12 cellular contexts compared by ENCODE assay signal in the genomic region with DNA sequence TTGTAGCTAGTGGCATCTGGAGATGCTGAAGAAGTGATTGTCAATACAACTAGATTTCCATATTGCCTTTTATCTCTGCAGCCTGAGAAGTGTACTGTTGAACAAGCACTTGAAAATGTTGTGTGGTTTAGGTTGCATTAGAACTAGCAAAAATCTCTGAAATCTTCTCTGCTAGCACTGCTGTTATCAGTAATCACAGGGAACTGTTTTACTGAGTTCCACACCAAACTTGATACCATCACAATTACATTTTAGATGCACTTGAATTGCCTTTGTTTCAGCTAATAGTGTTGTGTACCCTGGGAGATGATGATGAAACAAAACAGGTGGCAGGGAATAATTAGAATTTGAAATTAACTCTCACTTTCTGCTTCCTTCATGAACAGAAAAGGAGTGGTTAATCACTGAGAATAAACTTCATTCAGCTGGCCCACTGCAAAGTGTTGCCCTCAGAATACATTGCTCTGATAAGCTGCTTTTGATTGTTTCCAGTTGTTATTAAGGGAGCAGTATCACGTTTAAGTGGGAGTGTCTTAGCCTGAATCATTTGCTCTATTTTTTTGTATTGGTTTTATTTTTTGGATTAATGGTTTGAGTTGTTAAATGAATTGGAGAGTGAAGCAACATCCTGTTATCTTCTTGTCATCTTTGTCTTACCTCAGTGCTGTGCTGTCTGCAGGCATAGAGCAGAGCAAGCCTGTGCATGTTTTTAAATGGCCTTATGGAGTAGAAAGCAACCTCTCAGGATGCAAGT. TPM values are rescaled to one million over a fixed set of nuclear protein-coding genes. Genes with fewer than 3 reads are reported as not detected.
DNase-seq lines count a peak whose midpoint lies in the region; ATAC-seq, FAIRE-seq and TF ChIP-seq lines count a peak whose summit lies in the region.
"Had no signal": no experiment of that assay in that cellular context is flagged by ENCODE, and none has a peak within 500 bp of the region (broad histone marks: within the 10 kb centered on the region; RNA-seq: fewer than 3 reads in every experiment).

No MANE protein-coding gene starts in this region.

- H3K4me1 ChIP-seq in A549 (peaks cover 46% of the 10 kb centered on the region), stomach (peaks cover 25 to 56% (median 39%) of the 10 kb centered on the region in 4 donors)

- H3K27ac Mint-ChIP-seq in CD4-positive, alpha-beta T cell: peak overlapping the region; percentile 56

- H3K4me3 Mint-ChIP-seq in CD4-positive, alpha-beta T cell: peak overlapping the region; percentile 9

- H3K27me3 ChIP-seq in CD4-positive, alpha-beta T cell (ENCODE audit: control insufficient read depth, insufficient read depth, low read length): no peaks in the 10 kb centered on the region
- no peaks in the 10 kb centered on the region for H3K27me3 ChIP-seq in stomach

- POLR2A ChIA-PET in A549 (lab: Yijun Ruan, JAX) (no interaction called here), RWPE1 (lab: Yijun Ruan, JAX; ENCODE audit: low non-redundant PET) (no interaction called here)
- POLR2A ChIA-PET in CD4-positive, alpha-beta T cell (lab: Charles Lee): no interaction called here

- H3K9me3 ChIP-seq in A549 (no peaks in the 10 kb centered on the region), stomach (no peaks in the 10 kb centered on the region)
- H3K9me3 ChIP-seq in CD4-positive, alpha-beta T cell (ENCODE audit: control insufficient read depth, low read length): no peaks in the 10 kb centered on the region

- peaks cover 0 to 10% (median 3%) of the 10 kb centered on the region in 4 donors for H3K36me3 ChIP-seq in stomach

- peak in 1 of 2 experiments; percentile 45; a peak in 2 of 6 replicates for ATAC-seq in A549
- ATAC-seq in CD4-positive, alpha-beta T cell (ENCODE audit: poor library complexity): peak; percentile 31

- no peaks in the 10 kb centered on the region for H3K9me3 Mint-ChIP-seq in CD4-positive, alpha-beta T cell

- peak overlapping the region; percentile 21; the same call in 1 of the 3 replicates for H3K4me2 ChIP-seq in A549

- no peak for DNase-seq in A549 (ENCODE audit: low read depth in 1 of 2, low spot score in 1 of 2)
- DNase-seq in CD4-positive, alpha-beta T cell: no peak
- peak; percentile 10 for DNase-seq in RWPE1 (ENCODE audit: low spot score)
- peak; percentile 73 for DNase-seq in epithelial cell of prostate (ENCODE audit: low read depth, low spot score)
- DNase-seq in stomach: no peak
- DNase-seq in coronary artery (ENCODE audit: low spot score): no peak
- no peak for DNase-seq in posterior cingulate gyrus
- DNase-seq in anterior cingulate cortex (lab: John Stamatoyannopoulos, UW): no peak
- DNase-seq: COR-L47, NCI-H1436 treated with DMSO at 0.1 percent for 48 hours had no signal

- H3K27ac ChIP-seq in A549: peak overlapping the region; percentile 21 to 49; a peak in 3 of 6 replicates
- no peak overlapping the region for H3K27ac ChIP-seq in CD4-positive, alpha-beta T cell (ENCODE audit: low read depth, low read length)
- H3K27ac ChIP-seq in RWPE1: no peak overlapping the region
- peak overlapping the region; percentile 77 for H3K27ac ChIP-seq in epithelial cell of prostate
- H3K27ac ChIP-seq in stomach: no peak overlapping the region
- H3K27ac ChIP-seq in coronary artery: no peak overlapping the region

- H3K27me3 Mint-ChIP-seq in CD4-positive, alpha-beta T cell: no peaks in the 10 kb centered on the region

- peaks cover 52% of the 10 kb centered on the region for H3K4me1 Mint-ChIP-seq in CD4-positive, alpha-beta T cell (ENCODE audit: low read depth)

- no peak for TF ChIP-seq CTCF in A549 (IDR thresholded peaks at IDR 0.05)
- no peak for TF ChIP-seq CTCF in CD4-positive, alpha-beta T cell (IDR thresholded peaks at IDR 0.05)
- TF ChIP-seq CTCF in RWPE1 (conservative IDR thresholded peaks at IDR 0.05; ENCODE audit: low read depth): no peak
- no peak for TF ChIP-seq CTCF in stomach (IDR thresholded peaks at IDR 0.05)
- TF ChIP-seq CTCF in coronary artery (IDR thresholded peaks at IDR 0.05): no peak

- CTCF ChIA-PET in A549 (lab: Yijun Ruan, JAX) (interaction anchor here (0.6 to 1.5 kb wide), 4 partner anchors 9 to 856 kb away, joined by 3 to 4 read pairs (median 3); no protein-coding TSS in a partner anchor), RWPE1 (lab: Yijun Ruan, JAX) (interaction anchor here (0.6 kb wide), 1 partner anchor 183 kb away, joined by 3 read pairs; no protein-coding TSS in a partner anchor)
- CTCF ChIA-PET in CD4-positive, alpha-beta T cell (lab: Charles Lee): no interaction called here

- no peak overlapping the region for H3K4me3 ChIP-seq in A549
- no peak overlapping the region for H3K4me3 ChIP-seq in stomach
- no peak overlapping the region for H3K4me3 ChIP-seq in coronary artery

- intact Hi-C loops in CD4-positive, alpha-beta T cell (cut with DNase I, micrococcal nuclease): no loop called here
- intact Hi-C loops in stomach (cut with DNase I; ENCODE audit: low total_unique reads) (no loop called here), posterior cingulate gyrus (cut with DNase I) (no loop called here)

- FAIRE-seq in A549 (lab: Jason Lieb, UNC): no peak
- FAIRE-seq: GM19239, H1 had no signal

- peaks cover 8% of the 10 kb centered on the region for H3K36me3 Mint-ChIP-seq in CD4-positive, alpha-beta T cell (ENCODE audit: low read depth)

- TF ChIP-seq RAD21 in A549 (conservative IDR thresholded peaks at IDR 0.05 in 1 of 2, IDR thresholded peaks at IDR 0.05 in 1 of 2): no peak

- TF ChIP-seq POLR2A in A549 (IDR thresholded peaks at IDR 0.05; ENCODE audit: low read length) (no peak), stomach (IDR thresholded peaks at IDR 0.05) (no peak)

- 40% methylated on average over 1 of the region's 1 CpG for WGBS in A549 (ENCODE audit: missing lambda C conversion rate)
- 9 to 33% (median 12%) methylated on average over 1 of the region's 1 CpG for WGBS in stomach, 5 donors

- TF ChIP-seq EP300 in A549 (IDR thresholded peaks at IDR 0.05) (no peak), stomach (IDR thresholded peaks at IDR 0.05) (no peak)

TF ChIP-seq in A549, 52 proteins besides CTCF, POLR2A, EP300 and RAD21:
- TF ChIP-seq KDM5A (IDR thresholded peaks at IDR 0.05) (no peak), CHD4 (IDR thresholded peaks at IDR 0.05; ENCODE audit: borderline replicate concordance) (no peak), GATA3 (IDR thresholded peaks at IDR 0.05; ENCODE audit: borderline replicate concordance) (no peak), SMC3 (IDR thresholded peaks at IDR 0.05) (no peak), KDM1A (IDR thresholded peaks at IDR 0.05; ENCODE audit: low read depth) (no peak), MYC (IDR thresholded peaks at IDR 0.05; ENCODE audit: borderline replicate concordance, low read length) (no peak), HDAC2 (IDR thresholded peaks at IDR 0.05) (no peak), CBX8 (IDR thresholded peaks at IDR 0.05) (no peak), RCOR1 (IDR thresholded peaks at IDR 0.05; ENCODE audit: low read depth, low read length) (no peak), BHLHE40 (IDR thresholded peaks at IDR 0.05; ENCODE audit: low read depth, low read length) (no peak), FOSL2 (IDR thresholded peaks at IDR 0.05) (no peak), FOSL2 (CRISPR knock-in tag; IDR thresholded peaks at IDR 0.05) (no peak)
- TF ChIP-seq, protein P1, sequence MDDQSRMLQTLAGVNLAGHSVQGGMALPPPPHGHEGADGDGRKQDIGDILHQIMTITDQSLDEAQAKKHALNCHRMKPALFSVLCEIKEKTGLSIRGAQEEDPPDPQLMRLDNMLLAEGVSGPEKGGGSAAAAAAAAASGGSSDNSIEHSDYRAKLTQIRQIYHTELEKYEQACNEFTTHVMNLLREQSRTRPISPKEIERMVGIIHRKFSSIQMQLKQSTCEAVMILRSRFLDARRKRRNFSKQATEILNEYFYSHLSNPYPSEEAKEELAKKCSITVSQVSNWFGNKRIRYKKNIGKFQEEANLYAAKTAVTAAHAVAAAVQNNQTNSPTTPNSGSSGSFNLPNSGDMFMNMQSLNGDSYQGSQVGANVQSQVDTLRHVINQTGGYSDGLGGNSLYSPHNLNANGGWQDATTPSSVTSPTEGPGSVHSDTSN (IDR thresholded peaks at IDR 0.05): no peak

RNA-seq across cellular contexts. Expression of a gene that starts 13.0 kb away (rescaled TPM):
- polyA plus RNA-seq in A549 (2011; rRNA removed): 34.9 and 35.3 TPM in 2 replicates
- 9.1 and 11.2 TPM in 2 replicates for polyA plus RNA-seq in A549 (2012; cell fraction: cytosol; rRNA removed)
- 4.5 and 6.5 TPM in 2 replicates for polyA plus RNA-seq in A549 (2012; cell fraction: nucleus; rRNA removed)
- 24.2 to 25.3 TPM (median 25.3 TPM) in 3 replicates for polyA plus RNA-seq in A549 (2017; fragmentation: RNase III; extraction: RNeasy Plus Mini Kit Qiagen cat#74134 plus additional on column Dnase treatment)
- 39.9 and 53.4 TPM in 2 replicates for polyA minus RNA-seq in A549 (2011; rRNA and poly(A)+ RNA removed)
- total RNA-seq in CD4-positive, alpha-beta T cell: 10 to 100 TPM; 12.1 to 12.9 TPM
- 10 to 100 TPM; 17.4 to 43.3 (median 26.3) TPM for total RNA-seq in stomach
- polyA plus RNA-seq in stomach: 1 to 10 TPM; 8.1 to 9.2 (median 8.8) TPM

RNA-seq across cellular contexts. Expression of a gene that starts 43.2 kb away (rescaled TPM):
- polyA plus RNA-seq in A549 (2011; rRNA removed): 30.7 and 41.0 TPM in 2 replicates
- polyA plus RNA-seq in A549 (2012; cell fraction: cytosol; rRNA removed): 71.2 and 88.6 TPM in 2 replicates
- 94.6 and 102 TPM in 2 replicates for polyA plus RNA-seq in A549 (2012; cell fraction: nucleus; rRNA removed)
- polyA plus RNA-seq in A549 (2017; fragmentation: RNase III; extraction: RNeasy Plus Mini Kit Qiagen cat#74134 plus additional on column Dnase treatment): 44.5 to 48.9 TPM (median 46.4 TPM) in 3 replicates
- polyA minus RNA-seq in A549 (2011; rRNA and poly(A)+ RNA removed): 52.5 and 62.9 TPM in 2 replicates
- 10 to 100 TPM; 17.2 TPM for total RNA-seq in CD4-positive, alpha-beta T cell
- total RNA-seq in stomach: 100 to 1,000 TPM in 1 of 5 donors, 10 to 100 TPM in 3, 1 to 10 TPM in 1; 5.3 to 285 (median 32.1) TPM
- polyA plus RNA-seq in stomach: 10 to 100 TPM in 2 of 3 donors, 1 to 10 TPM in 1; 8.2 to 13.3 (median 10.6) TPM

Comparison
In these comparisons a context has a peak if more than half of its experiments do, and no peak if none do; other contexts are left out.
1. DNase-seq: peak in RWPE1 (single experiment) and epithelial cell of prostate (single experiment); none in A549 (0 of 2), CD4-positive, alpha-beta T cell (0 of 10), stomach (single experiment), coronary artery (single experiment), posterior cingulate gyrus (0 of 10) and anterior cingulate cortex (0 of 58).
2. H3K27ac ChIP-seq: peak in A549 (2 of 2) and epithelial cell of prostate (single experiment); none in CD4-positive, alpha-beta T cell (single experiment), RWPE1 (single experiment), stomach (0 of 5) and coronary artery (0 of 2).